ENCODE assay signal across 26 cellular contexts in the genomic region with DNA sequence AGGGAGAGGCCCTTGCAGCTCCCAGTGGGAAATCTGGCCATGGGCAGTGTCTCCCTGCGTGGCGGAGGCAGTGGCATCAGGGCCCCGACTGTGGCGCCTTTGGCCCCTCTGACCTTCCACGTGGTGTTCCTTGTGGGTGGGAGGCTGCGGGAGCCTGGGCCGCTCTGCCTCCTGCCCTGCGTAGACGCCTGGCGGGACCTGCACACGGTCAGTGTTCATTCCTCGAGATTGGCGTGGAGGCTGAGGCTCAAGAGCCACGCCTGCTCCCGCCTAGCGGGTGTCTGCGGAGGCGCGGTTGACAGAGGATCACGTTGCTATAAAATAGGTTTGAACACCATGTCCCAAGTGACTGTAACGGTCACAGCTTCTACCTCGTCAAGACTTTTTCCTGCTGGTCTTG. TPM values are rescaled to one million over a fixed set of nuclear protein-coding genes. Genes with fewer than 3 reads are reported as not detected.
DNase-seq lines count a peak whose midpoint lies in the region; ATAC-seq and TF ChIP-seq lines count a peak whose summit lies in the region.
"Had no signal": no experiment of that assay in that cellular context is flagged by ENCODE, and none has a peak within 500 bp of the region (broad histone marks: within the 10 kb centered on the region; RNA-seq: fewer than 3 reads in every experiment).

No MANE protein-coding gene starts in this region.

- H3K4me1 Mint-ChIP-seq in activated naive CD4-positive, alpha-beta T cell treated with anti-CD3 and anti-CD28 coated beads for 36 hours (ENCODE audit: low read depth): no peaks in the 10 kb centered on the region

- H3K36me3 ChIP-seq in right atrium auricular region (no peaks in the 10 kb centered on the region), iPS-15b (ENCODE audit: control insufficient read depth, insufficient read depth, low read length) (peaks cover 29% of the 10 kb centered on the region)

- no peaks in the 10 kb centered on the region for H3K36me3 Mint-ChIP-seq in activated naive CD4-positive, alpha-beta T cell treated with anti-CD3 and anti-CD28 coated beads for 36 hours (ENCODE audit: low read depth)
- H3K36me3 Mint-ChIP-seq: naive thymus-derived CD8-positive, alpha-beta T cell; T-cell; type B pancreatic cell had no signal

- ATAC-seq in left ventricle myocardium superior: no peak
- ATAC-seq: left cardiac atrium; naive thymus-derived CD8-positive, alpha-beta T cell; sciatic nerve; T-cell had no signal

- intact Hi-C loops in left ventricle myocardium superior (cut with micrococcal nuclease): no loop called here
- intact Hi-C loops in activated naive CD4-positive, alpha-beta T cell treated with anti-CD3 and anti-CD28 coated beads for 36 hours (cut with micrococcal nuclease): no loop called here

- H3K27me3 ChIP-seq in right atrium auricular region (no peaks in the 10 kb centered on the region), iPS-15b (ENCODE audit: control insufficient read depth, insufficient read depth, low read length) (no peaks in the 10 kb centered on the region)

- no peak overlapping the region for H3K27ac Mint-ChIP-seq in activated naive CD4-positive, alpha-beta T cell treated with anti-CD3 and anti-CD28 coated beads for 36 hours
- H3K27ac Mint-ChIP-seq: CD4-positive, alpha-beta T cell; naive thymus-derived CD8-positive, alpha-beta T cell; T-cell; type B pancreatic cell had no signal

- no peak overlapping the region for H3K4me3 Mint-ChIP-seq in activated naive CD4-positive, alpha-beta T cell treated with anti-CD3 and anti-CD28 coated beads for 36 hours
- H3K4me3 Mint-ChIP-seq: CD4-positive, alpha-beta T cell; naive thymus-derived CD8-positive, alpha-beta T cell; T-cell; type B pancreatic cell had no signal

- no peak overlapping the region for H3K27ac ChIP-seq in right atrium auricular region
- H3K27ac ChIP-seq: parathyroid adenoma had no signal

- H3K4me3 ChIP-seq in right atrium auricular region: no peak overlapping the region
- no peak overlapping the region for H3K4me3 ChIP-seq in iPS-15b (ENCODE audit: low read depth, low read length)

- H3K27me3 Mint-ChIP-seq in activated naive CD4-positive, alpha-beta T cell treated with anti-CD3 and anti-CD28 coated beads for 36 hours (ENCODE audit: low read depth): no peaks in the 10 kb centered on the region
- H3K27me3 Mint-ChIP-seq: CD4-positive, alpha-beta T cell; T-cell; type B pancreatic cell had no signal

- H3K9me3 Mint-ChIP-seq in activated naive CD4-positive, alpha-beta T cell treated with anti-CD3 and anti-CD28 coated beads for 36 hours: no peaks in the 10 kb centered on the region
- H3K9me3 Mint-ChIP-seq: CD4-positive, alpha-beta T cell; naive thymus-derived CD8-positive, alpha-beta T cell; T-cell; type B pancreatic cell had no signal

- CTCF ChIA-PET in activated naive CD4-positive, alpha-beta T cell treated with anti-CD3 and anti-CD28 coated beads for 36 hours (lab: Charles Lee): no interaction called here

- H3K9me3 ChIP-seq in right atrium auricular region (no peaks in the 10 kb centered on the region), iPS-15b (ENCODE audit: control insufficient read depth, insufficient read depth, low read length) (no peaks in the 10 kb centered on the region)

- H3K4me1 ChIP-seq in right atrium auricular region: peaks cover 0 to 6% of the 10 kb centered on the region in 2 donors
- peaks cover 6% of the 10 kb centered on the region for H3K4me1 ChIP-seq in iPS-15b (ENCODE audit: control insufficient read depth, insufficient read depth, low read length)
- H3K4me1 ChIP-seq: parathyroid adenoma had no signal

- no peak for TF ChIP-seq CTCF in right atrium auricular region (IDR thresholded peaks at IDR 0.05)

- H3K9ac ChIP-seq in iPS-15b (ENCODE audit: low read depth, low read length): peak overlapping the region; percentile 24
- H3K9ac ChIP-seq: parathyroid adenoma had no signal

- DNase-seq in left ventricle myocardium superior (peak; percentile 27), right atrium auricular region (ENCODE audit: low spot score) (no peak), NOMO-1 treated with dmso at 0.1 percent for 144 hours (lab: John Stamatoyannopoulos, UW; ENCODE audit: unreplicated experiment) (peak; percentile 51), NCI-H2196 treated with DMSO at 0.1 percent for 48 hours (lab: John Stamatoyannopoulos, UW; ENCODE audit: unreplicated experiment) (no peak), NCI-H1417 treated with DMSO at 0.1 percent for 48 hours (lab: John Stamatoyannopoulos, UW) (no peak), cerebellum (ENCODE audit: low spot score) (no peak)
- DNase-seq in activated naive CD4-positive, alpha-beta T cell treated with anti-CD3 and anti-CD28 coated beads for 36 hours: no peak
- DNase-seq: ACHN; activated T-cell treated with anti-CD3 and anti-CD28 coated beads, Interleukin-2, amount 50 U/mL, for 1 hour; CD4-positive, alpha-beta T cell; DMS153; HCEC 1CT; left cardiac atrium; NCI-H1417; NCI-H510A treated with DMSO at 0.1 percent for 48 hours; SIG-M5; stimulated activated CD4-positive, alpha-beta T cell treated with anti-CD3 and anti-CD28 coated beads, Interleukin-15, amount 100 ng/mL, for 24 hours; stimulated activated CD8-positive, alpha-beta memory T cell treated with anti-CD3 and anti-CD28 coated beads, Interleukin-4, amount 100 ng/mL, for 48 hours; T-cell had no signal

RNA-seq across cellular contexts. Expression of gene COL9A3, which starts 14.0 kb away (rescaled TPM):
- total RNA-seq in left ventricle myocardium superior (2.9 TPM), right atrium auricular region (1 to 10 TPM; 4.2 to 5.7 TPM), cerebellum (3.8 TPM)
- total RNA-seq in activated naive CD4-positive, alpha-beta T cell treated with anti-CD3 and anti-CD28 coated beads for 36 hours: not detected
- total RNA-seq: bronchial epithelial cell; CD4-positive, alpha-beta T cell; LHCN-M2 had no signal

RNA-seq across cellular contexts. Expression of gene OGFR, which starts 26.2 kb away (rescaled TPM):
- 21.0 TPM for total RNA-seq in left ventricle myocardium superior
- 10 to 100 TPM; 17.3 to 31.2 TPM for total RNA-seq in right atrium auricular region
- total RNA-seq in activated naive CD4-positive, alpha-beta T cell treated with anti-CD3 and anti-CD28 coated beads for 36 hours: 10 to 100 TPM; 23.7 to 24.6 TPM
- 12.0 TPM for total RNA-seq in cerebellum

RNA-seq across cellular contexts. Expression of gene TCFL5, which starts 30.8 kb away (rescaled TPM):
- total RNA-seq in left ventricle myocardium superior: 6.1 TPM
- 1 to 10 TPM; 4.8 to 6.4 TPM for total RNA-seq in right atrium auricular region
- 1 to 10 TPM; 5.4 to 5.5 TPM for total RNA-seq in activated naive CD4-positive, alpha-beta T cell treated with anti-CD3 and anti-CD28 coated beads for 36 hours
- 9.3 TPM for total RNA-seq in cerebellum

RNA-seq across cellular contexts. Expression of gene MRGBP, which starts 34.5 kb away (rescaled TPM):
- total RNA-seq in left ventricle myocardium superior: 11.1 TPM
- 10 to 100 TPM in 1 of 2 donors, 1 to 10 TPM in 1; 8.4 to 11.1 TPM for total RNA-seq in right atrium auricular region
- total RNA-seq in activated naive CD4-positive, alpha-beta T cell treated with anti-CD3 and anti-CD28 coated beads for 36 hours: 1 to 10 TPM; 7.3 to 8.0 TPM
- total RNA-seq in cerebellum: 11.5 TPM

Comparison
In these comparisons a context has a peak if more than half of its experiments do, and no peak if none do; other contexts are left out.
1. DNase-seq: peak in left ventricle myocardium superior (single experiment) and NOMO-1 treated with dmso at 0.1 percent for 144 hours (single experiment); none in right atrium auricular region (single experiment), activated naive CD4-positive, alpha-beta T cell treated with anti-CD3 and anti-CD28 coated beads for 36 hours (single experiment), NCI-H2196 treated with DMSO at 0.1 percent for 48 hours (single experiment), NCI-H1417 treated with DMSO at 0.1 percent for 48 hours (single experiment) and cerebellum (single experiment).